Comparison of ENCODE assay signal across 20 cellular contexts in the genomic region with DNA sequence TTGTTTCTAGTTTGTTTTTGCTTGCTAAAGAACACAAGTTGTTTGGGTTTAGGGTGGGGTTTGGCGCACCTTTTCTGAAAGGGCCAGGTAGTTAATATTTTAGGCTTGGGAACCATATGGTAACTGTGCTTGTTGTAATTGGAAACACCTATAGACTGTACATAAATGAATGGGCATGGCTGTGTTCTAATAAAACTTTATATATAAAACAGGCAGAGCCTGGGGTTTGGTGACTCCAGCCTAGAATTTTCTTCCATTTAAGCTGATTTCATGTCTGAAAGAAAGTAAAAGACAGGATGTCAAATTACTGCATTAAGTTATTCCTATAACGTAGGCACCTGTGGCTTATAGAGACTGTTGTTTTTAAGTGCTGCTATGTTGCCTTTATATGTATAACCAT. TPM values are rescaled to one million over a fixed set of nuclear protein-coding genes. Genes with fewer than 3 reads are reported as not detected.
DNase-seq lines count a peak whose midpoint lies in the region; ATAC-seq and TF ChIP-seq lines count a peak whose summit lies in the region.
"Had no signal": no experiment of that assay in that cellular context is flagged by ENCODE, and none has a peak within 500 bp of the region (broad histone marks: within the 10 kb centered on the region; RNA-seq: fewer than 3 reads in every experiment).

No MANE protein-coding gene starts in this region.

- no peak overlapping the region for H3K4me3 ChIP-seq in SU-DHL-6 (ENCODE audit: insufficient read depth, low read length, poor library complexity, severe bottlenecking)
- H3K4me3 ChIP-seq: lung, tibial nerve had no signal

- CTCF ChIA-PET in CD4-positive, alpha-beta T cell (lab: Charles Lee), result interaction anchor here (0.7 to 5.0 kb wide), 21 partner anchors 8 to 208 kb away, joined by 3 to 77 read pairs (median 5); a partner anchor contains a TSS

- ATAC-seq in CD4-positive, alpha-beta T cell (ENCODE audit: poor library complexity), result no peak
- ATAC-seq in foreskin keratinocyte (no peak), HG03159 (IDR thresholded peaks at IDR 0.05; ENCODE audit: unreplicated experiment) (no peak)
- ATAC-seq: WTC11 had no signal

- peak overlapping the region; percentile 20; the same call in 1 of the 2 replicates for H3K9ac ChIP-seq in SU-DHL-6 (ENCODE audit: low read length)

- DNase-seq in CD4-positive, alpha-beta T cell, result no peak
- DNase-seq in foreskin keratinocyte (no peak), osteocyte (ENCODE audit: extremely low spot score, unreplicated experiment) (no peak), T-helper 9 cell (no peak), NCI-H1436 treated with DMSO at 0.1 percent for 48 hours (lab: John Stamatoyannopoulos, UW) (no peak), D341Med (ENCODE audit: low spot score) (no peak)
- DNase-seq: activated effector memory CD4-positive, alpha-beta T cell treated with anti-CD3 and anti-CD28 coated beads, Interleukin-2, amount 50 U/mL, for 16 hours; amniotic stem cell; H9; head of caudate nucleus; KBM-7; NCI-H524; SHP77 treated with DMSO at 0.1 percent for 48 hours; stimulated activated naive CD4-positive, alpha-beta T cell had no signal

- H3K4me3 Mint-ChIP-seq in CD4-positive, alpha-beta T cell, result no peak overlapping the region
- H3K4me3 Mint-ChIP-seq in osteocyte (ENCODE audit: unreplicated experiment), result no peak overlapping the region
- H3K4me3 Mint-ChIP-seq: H9, neural crest cell, WTC11 had no signal

- H3K9me3 Mint-ChIP-seq in CD4-positive, alpha-beta T cell, result no peaks in the 10 kb centered on the region
- no peaks in the 10 kb centered on the region for H3K9me3 Mint-ChIP-seq in osteocyte (ENCODE audit: unreplicated experiment)
- H3K9me3 Mint-ChIP-seq: H9, neural crest cell, WTC11 had no signal

- no peaks in the 10 kb centered on the region for H3K27me3 ChIP-seq in CD4-positive, alpha-beta T cell (ENCODE audit: control insufficient read depth, insufficient read depth, low read length)
- no peaks in the 10 kb centered on the region for H3K27me3 ChIP-seq in SU-DHL-6 (ENCODE audit: low read length)
- H3K27me3 ChIP-seq in foreskin keratinocyte, result no peaks in the 10 kb centered on the region
- H3K27me3 ChIP-seq: tibial nerve had no signal

- H3K9me2 ChIP-seq in SU-DHL-6 (replicated peaks; ENCODE audit: insufficient read depth, low read length), result no peaks in the 10 kb centered on the region

- POLR2A ChIA-PET in CD4-positive, alpha-beta T cell (lab: Charles Lee), result interaction anchor here (0.8 to 6.0 kb wide), 8 partner anchors 11 to 340 kb away, joined by 3 to 57 read pairs (median 5); a partner anchor contains a TSS

- intact Hi-C loops in CD4-positive, alpha-beta T cell (cut with DNase I, micrococcal nuclease), result loop anchor here in 1 of 2 experiments (2.0 to 10.0 kb wide), 2 partner anchors 17 to 261 kb away; no protein-coding TSS in a partner anchor

- H3K27me3 Mint-ChIP-seq in CD4-positive, alpha-beta T cell, result no peaks in the 10 kb centered on the region
- H3K27me3 Mint-ChIP-seq in osteocyte (ENCODE audit: unreplicated experiment), result no peaks in the 10 kb centered on the region

- H3K27ac Mint-ChIP-seq in CD4-positive, alpha-beta T cell, result peak overlapping the region; percentile 78
- peak overlapping the region; percentile 44 for H3K27ac Mint-ChIP-seq in osteocyte (ENCODE audit: unreplicated experiment)
- H3K27ac Mint-ChIP-seq: H9, WTC11 had no signal

- no peak overlapping the region for H2AFZ ChIP-seq in SU-DHL-6 (ENCODE audit: low read depth, low read length, severe bottlenecking)

- no peaks in the 10 kb centered on the region for H3K79me2 ChIP-seq in SU-DHL-6 (ENCODE audit: insufficient read depth, low read length)

- no peaks in the 10 kb centered on the region for H3K9me3 ChIP-seq in CD4-positive, alpha-beta T cell (ENCODE audit: control insufficient read depth, low read length)
- H3K9me3 ChIP-seq in SU-DHL-6 (ENCODE audit: insufficient read depth, low read length), result no peaks in the 10 kb centered on the region
- H3K9me3 ChIP-seq: tibial nerve had no signal

- H3K4me1 Mint-ChIP-seq in CD4-positive, alpha-beta T cell (ENCODE audit: low read depth), result peaks cover 39% of the 10 kb centered on the region
- H3K4me1 Mint-ChIP-seq in osteocyte (ENCODE audit: unreplicated experiment), result peaks cover 8% of the 10 kb centered on the region

- H4K20me1 ChIP-seq in SU-DHL-6 (ENCODE audit: low read depth, low read length), result no peaks in the 10 kb centered on the region

- H3K4me1 ChIP-seq in foreskin keratinocyte, result peaks cover 4% of the 10 kb centered on the region

- H3K27ac ChIP-seq in CD4-positive, alpha-beta T cell (ENCODE audit: low read depth, low read length), result peak overlapping the region; percentile 33
- H3K27ac ChIP-seq in SU-DHL-6 (ENCODE audit: low read depth, low read length), result peak overlapping the region; percentile 61
- H3K27ac ChIP-seq in foreskin keratinocyte, result peak overlapping the region; percentile 19

- H3K36me3 Mint-ChIP-seq in CD4-positive, alpha-beta T cell (ENCODE audit: low read depth), result peaks cover 40% of the 10 kb centered on the region
- H3K36me3 Mint-ChIP-seq in osteocyte (ENCODE audit: unreplicated experiment), result peaks cover 4% of the 10 kb centered on the region
- H3K36me3 Mint-ChIP-seq: WTC11 had no signal

- H3K36me3 ChIP-seq in SU-DHL-6 (ENCODE audit: low read length), result peaks cover 12% of the 10 kb centered on the region

- TF ChIP-seq CTCF in CD4-positive, alpha-beta T cell (IDR thresholded peaks at IDR 0.05), result no peak
- TF ChIP-seq CTCF in SU-DHL-6 (IDR thresholded peaks at IDR 0.05; ENCODE audit: insufficient read depth, low read length, poor library complexity, severe bottlenecking) (no peak), foreskin keratinocyte (conservative IDR thresholded peaks at IDR 0.05) (no peak), osteocyte (IDR thresholded peaks at IDR 0.05) (no peak)

- no peak overlapping the region for H3K4me2 ChIP-seq in SU-DHL-6 (ENCODE audit: low read depth, low read length, poor library complexity, severe bottlenecking)

- H3F3A ChIP-seq in SU-DHL-6 (ENCODE audit: insufficient read depth), result peaks cover 33% of the 10 kb centered on the region

RNA-seq across cellular contexts. Expression of a gene that starts 36.1 kb away (rescaled TPM):
- 10 to 100 TPM; 58.5 to 63.5 TPM for total RNA-seq in CD4-positive, alpha-beta T cell
- total RNA-seq in foreskin keratinocyte (34.0 and 36.5 TPM in 2 replicates), osteocyte (1.5 and 1.6 TPM in 2 replicates)
- polyA plus RNA-seq in foreskin keratinocyte, result 47.3 and 63.7 TPM in 2 replicates

Comparison
In these comparisons a context has a peak if more than half of its experiments do, and no peak if none do; other contexts are left out.
1. RNA of a gene that starts 36.1 kb away (total RNA-seq): 58.5 to 63.5 TPM in CD4-positive, alpha-beta T cell and 34.0 to 36.5 TPM in foreskin keratinocyte; 1.5 to 1.6 TPM in osteocyte; every median in the first group is over 10 times any median in the second.
2. Peak in every context shown above with its lines, with median percentiles within 50 percentile points of each other: H3K27ac ChIP-seq.